Comparison of ENCODE assay signal across 10 cellular contexts in genomic region chr14:85533821-85534271, GRCh38. TPM values are rescaled to one million over a fixed set of nuclear protein-coding genes. Genes with fewer than 3 reads are reported as not detected.
DNase-seq lines count a peak whose midpoint lies in the region; ATAC-seq, FAIRE-seq and TF ChIP-seq lines count a peak whose summit lies in the region.
"Had no signal": no experiment of that assay in that cellular context is flagged by ENCODE, and none has a peak within 500 bp of the region (broad histone marks: within the 10 kb centered on the region; RNA-seq: fewer than 3 reads in every experiment).

No MANE protein-coding gene starts in this region.

- CTCF ChIA-PET in SK-N-SH (lab: Yijun Ruan, JAX): interaction anchor here (1.0 kb wide), 1 partner anchor 10 kb away, joined by 7 read pairs; no protein-coding TSS in a partner anchor

- H3K9me2 ChIP-seq in SK-N-SH: no peaks in the 10 kb centered on the region

- intact Hi-C loops in lower lobe of right lung (cut with DNase I): no loop called here

- TF ChIP-seq CTCF in SK-N-SH (IDR thresholded peaks at IDR 0.05): no peak
- TF ChIP-seq CTCF in coronary artery (IDR thresholded peaks at IDR 0.05): no peak
- no peak for TF ChIP-seq CTCF in lower lobe of right lung (IDR thresholded peaks at IDR 0.05)

- no peak for FAIRE-seq in urothelium cell line (lab: Jason Lieb, UNC)

- H3K27ac ChIP-seq in SK-N-SH (ENCODE audit: low read depth in 2 of 2, low read length in 1 of 2) (no peak overlapping the region), coronary artery (peak overlapping the region in 1 of 2 donors; percentile 88), lower lobe of right lung (no peak overlapping the region)

- ATAC-seq in SK-N-SH treated with all-trans-retinoic acid at 6 μM for 48 hours (no peak), lower lobe of right lung (no peak), HG03439 (IDR thresholded peaks at IDR 0.05; ENCODE audit: unreplicated experiment) (no peak), GM18907 (IDR thresholded peaks at IDR 0.05; ENCODE audit: unreplicated experiment) (no peak)

- TF ChIP-seq EP300 in SK-N-SH (IDR thresholded peaks at IDR 0.05; ENCODE audit: borderline replicate concordance in 1 of 2, low read depth in 1 of 2, low read length in 1 of 2): no peak

- peak overlapping the region; percentile 66 to 86 for H3K4me3 ChIP-seq in SK-N-SH (ENCODE audit: low read depth in 2 of 2, low read length in 1 of 2)
- H3K4me3 ChIP-seq in coronary artery: peak overlapping the region; percentile 76
- peak overlapping the region; percentile 58 for H3K4me3 ChIP-seq in lower lobe of right lung

- H3K9me3 ChIP-seq in SK-N-SH (no peaks in the 10 kb centered on the region), lower lobe of right lung (no peaks in the 10 kb centered on the region)

- H3K79me2 ChIP-seq in SK-N-SH (ENCODE audit: insufficient read depth): peaks cover 86% of the 10 kb centered on the region

- peaks cover 31% of the 10 kb centered on the region for H3F3A ChIP-seq in SK-N-SH (replicated peaks; ENCODE audit: insufficient read depth)

- H3K9ac ChIP-seq in SK-N-SH: peak overlapping the region; percentile 79; the same call in 1 of the 2 replicates

- H2AFZ ChIP-seq in SK-N-SH (ENCODE audit: low read depth): peak overlapping the region; percentile 89; the same call in 1 of the 2 replicates

- no peaks in the 10 kb centered on the region for H3K27me3 ChIP-seq in SK-N-SH (ENCODE audit: insufficient read depth)
- H3K27me3 ChIP-seq in lower lobe of right lung (ENCODE audit: low read depth): peaks cover 70% of the 10 kb centered on the region

- H4K20me1 ChIP-seq in SK-N-SH (ENCODE audit: insufficient read depth): peaks cover 24% of the 10 kb centered on the region

- DNase-seq in SK-N-SH (no peak), coronary artery (ENCODE audit: low spot score) (no peak), lower lobe of right lung (peak; percentile 42), urothelium cell line (ENCODE audit: low spot score) (peak; percentile 34)
- DNase-seq in activated CD4-positive, alpha-beta T cell treated with anti-CD3 and anti-CD28 coated beads for 1 hour: no peak
- DNase-seq: activated naive CD4-positive, alpha-beta T cell; CD4-positive, CD25-positive, alpha-beta regulatory T cell had no signal

- peaks cover 0 to 14% of the 10 kb centered on the region in 2 experiments; a peak in 2 of 4 replicates for H3K4me1 ChIP-seq in SK-N-SH (ENCODE audit: control insufficient read depth in 1 of 2, insufficient read depth in 2 of 2, low read depth in 1 of 2, low read length in 1 of 2)
- H3K4me1 ChIP-seq in lower lobe of right lung: peaks cover 35% of the 10 kb centered on the region

- H3K36me3 ChIP-seq in SK-N-SH (replicated peaks in 1 of 2; ENCODE audit: control insufficient read depth in 1 of 2, insufficient read depth in 2 of 2, low read length in 1 of 2) (no peaks in the 10 kb centered on the region), lower lobe of right lung (no peaks in the 10 kb centered on the region)

- POLR2A ChIA-PET in SK-N-SH (lab: Yijun Ruan, JAX): no interaction called here

- peak overlapping the region; percentile 96 for H3K4me2 ChIP-seq in SK-N-SH

- no peak for TF ChIP-seq RAD21 in SK-N-SH (IDR thresholded peaks at IDR 0.05; ENCODE audit: low read length)

- WGBS in SK-N-SH (ENCODE audit: low lambda C conversion rate): 0% methylated on average over 5 of the region's 35 CpGs

TF ChIP-seq in SK-N-SH, 30 proteins besides CTCF, POLR2A, EP300 and RAD21 (continues in another document):
- TF ChIP-seq TEAD4 (IDR thresholded peaks at IDR 0.05; ENCODE audit: borderline replicate concordance, insufficient read depth): no peak
- TF ChIP-seq ELF1 (IDR thresholded peaks at IDR 0.05): no peak
- no peak for TF ChIP-seq CHD2 (IDR thresholded peaks at IDR 0.05; ENCODE audit: low read length, partially characterized antibody)
- no peak for TF ChIP-seq TAF1 (IDR thresholded peaks at IDR 0.05; ENCODE audit: borderline replicate concordance, low read depth, low read length)
- TF ChIP-seq USF1 (IDR thresholded peaks at IDR 0.05; ENCODE audit: borderline replicate concordance, low read depth): no peak
- TF ChIP-seq GABPA (IDR thresholded peaks at IDR 0.05; ENCODE audit: low read depth): no peak
- no peak for TF ChIP-seq EZH2phosphoT487 (IDR thresholded peaks at IDR 0.05; ENCODE audit: borderline replicate concordance, low read depth)
- no peak for TF ChIP-seq SIN3A (IDR thresholded peaks at IDR 0.05; ENCODE audit: borderline replicate concordance, low read depth, low read length)
- no peak for TF ChIP-seq FOXM1 (IDR thresholded peaks at IDR 0.05; ENCODE audit: low read depth)
- no peak for TF ChIP-seq SMC3 (IDR thresholded peaks at IDR 0.05; ENCODE audit: low read depth, low read length)
- TF ChIP-seq TCF12 (IDR thresholded peaks at IDR 0.05): no peak
- no peak for TF ChIP-seq YY1 (IDR thresholded peaks at IDR 0.05; ENCODE audit: low read depth)
- TF ChIP-seq RFX5 (IDR thresholded peaks at IDR 0.05; ENCODE audit: low read length): no peak
- TF ChIP-seq JUND (IDR thresholded peaks at IDR 0.05): no peak
- no peak for TF ChIP-seq GATA2 (CRISPR knock-in tag; IDR thresholded peaks at IDR 0.05)
- no peak for TF ChIP-seq NFIC (IDR thresholded peaks at IDR 0.05; ENCODE audit: borderline replicate concordance)
- no peak for TF ChIP-seq FOSL2 (IDR thresholded peaks at IDR 0.05; ENCODE audit: borderline replicate concordance, low read depth)

TF ChIP-seq in SK-N-SH treated with all-trans-retinoic acid at 6 μM for 48 hours, 23 proteins besides CTCF, POLR2A, EP300 and RAD21 (continues in another document):
- no peak for TF ChIP-seq ESRRG (CRISPR knock-in tag; IDR thresholded peaks at IDR 0.05)
- no peak for TF ChIP-seq ZFP30 (CRISPR knock-in tag; IDR thresholded peaks at IDR 0.05)
- no peak for TF ChIP-seq GLIS3 (CRISPR knock-in tag; IDR thresholded peaks at IDR 0.05)
- TF ChIP-seq ISL1 (CRISPR knock-in tag; IDR thresholded peaks at IDR 0.05): no peak
- TF ChIP-seq BACH2 (CRISPR knock-in tag; IDR thresholded peaks at IDR 0.05; ENCODE audit: borderline replicate concordance): no peak
- no peak for TF ChIP-seq ZC3H10 (CRISPR knock-in tag; IDR thresholded peaks at IDR 0.05)
- no peak for TF ChIP-seq PATZ1 (CRISPR knock-in tag; IDR thresholded peaks at IDR 0.05; ENCODE audit: borderline replicate concordance)
- TF ChIP-seq TSHZ2 (CRISPR knock-in tag; IDR thresholded peaks at IDR 0.05): no peak
- no peak for TF ChIP-seq SNAI2 (CRISPR knock-in tag; IDR thresholded peaks at IDR 0.05)
- no peak for TF ChIP-seq ZNF565 (CRISPR knock-in tag; conservative IDR thresholded peaks at IDR 0.05; ENCODE audit: low read depth)
- no peak for TF ChIP-seq ARNTL (CRISPR knock-in tag; IDR thresholded peaks at IDR 0.05; ENCODE audit: borderline replicate concordance, low read depth)
- no peak for TF ChIP-seq CSRNP3 (CRISPR knock-in tag; IDR thresholded peaks at IDR 0.05)
- TF ChIP-seq ZNF8 (CRISPR knock-in tag; IDR thresholded peaks at IDR 0.05): no peak

RNA-seq across cellular contexts. Expression of gene FLRT2, which starts 3.9 kb away (rescaled TPM):
- 10.8 and 14.1 TPM in 2 replicates for polyA plus RNA-seq in SK-N-SH (2012; rRNA removed)
- 5.9 and 7.3 TPM in 2 replicates for polyA plus RNA-seq in SK-N-SH (2012; cell fraction: cytosol; rRNA removed)
- polyA plus RNA-seq in SK-N-SH (2012; cell fraction: nucleus; rRNA removed): 23.0 and 43.1 TPM in 2 replicates
- total RNA-seq in lower lobe of right lung: 14.3 TPM
- total RNA-seq: CD4-positive, CD25-positive, alpha-beta regulatory T cell had no signal
- polyA plus RNA-seq: CD4-positive, CD25-positive, alpha-beta regulatory T cell had no signal

Comparison
In these comparisons a context has a peak if more than half of its experiments do, and no peak if none do; other contexts are left out.
1. DNase-seq: peak in lower lobe of right lung (single experiment) and urothelium cell line (single experiment); none in SK-N-SH (single experiment), coronary artery (single experiment) and activated CD4-positive, alpha-beta T cell treated with anti-CD3 and anti-CD28 coated beads for 1 hour (single experiment).
2. Peak in every context shown above with its lines, with median percentiles within 50 percentile points of each other: H3K4me3 ChIP-seq.